Comparison of ENCODE assay signal across 19 cellular contexts in the genomic region with DNA sequence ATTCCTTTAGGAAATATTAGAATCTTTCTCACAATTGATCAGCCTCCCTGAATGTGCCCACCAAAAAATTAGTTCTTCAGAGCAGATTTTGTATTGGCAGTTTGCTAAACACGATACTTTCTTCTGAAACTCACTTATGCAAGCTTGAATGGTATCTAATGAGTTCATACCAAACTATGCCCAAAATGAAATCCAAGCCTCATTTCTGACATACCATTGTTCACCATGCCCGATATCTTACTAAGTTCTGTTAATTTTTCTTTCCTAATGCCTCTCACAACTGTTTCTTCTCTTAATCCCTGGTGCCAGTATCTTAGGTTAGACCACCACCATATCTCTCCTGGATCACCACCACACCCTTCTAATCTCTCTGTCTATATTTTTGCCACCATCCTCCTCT.
"Had no signal": no experiment of that assay in that cellular context is flagged by ENCODE, and none has a peak within 500 bp of the region (broad histone marks: within the 10 kb centered on the region; RNA-seq: fewer than 3 reads in every experiment).

No MANE protein-coding gene starts in this region.

- H3K4me1 ChIP-seq: esophagus muscularis mucosa, gastrocnemius medialis, heart right ventricle, left lung, lower lobe of right lung had no signal

- H3K27ac Mint-ChIP-seq: mesothelial cell of epicardium had no signal

- H3K9me3 ChIP-seq: esophagus muscularis mucosa, gastrocnemius medialis, heart right ventricle, left lung, lower lobe of right lung, mucosa of descending colon had no signal

- DNase-seq: dermis blood vessel endothelial cell; dorsolateral prefrontal cortex; effector CD4-positive, alpha-beta T cell; effector memory CD4-positive, alpha-beta T cell; foreskin melanocyte; gastrocnemius medialis; glutamatergic neuron; head of caudate nucleus; heart right ventricle; hippocampal formation; left cardiac atrium; left lung; left ventricle myocardium superior; lower lobe of right lung; mesenchymal stem cell; mucosa of descending colon had no signal

- H3K4me3 Mint-ChIP-seq: mesothelial cell of epicardium had no signal

- H3K36me3 Mint-ChIP-seq: mesothelial cell of epicardium had no signal

- H3K27ac ChIP-seq: coronary artery, dorsolateral prefrontal cortex, esophagus muscularis mucosa, gastrocnemius medialis, heart right ventricle, left lung, lower lobe of right lung had no signal

- H3K4me3 ChIP-seq: coronary artery, dorsolateral prefrontal cortex, esophagus muscularis mucosa, gastrocnemius medialis, heart right ventricle, left lung, lower lobe of right lung, mucosa of descending colon had no signal

- ATAC-seq: gastrocnemius medialis, heart right ventricle, left cardiac atrium, left lung, left ventricle myocardium superior, lower lobe of right lung, mucosa of descending colon had no signal

- H3K27me3 ChIP-seq: dorsolateral prefrontal cortex, esophagus muscularis mucosa, gastrocnemius medialis, heart right ventricle, left lung had no signal
